31 cellular contexts compared by ENCODE assay signal in the genomic region with DNA sequence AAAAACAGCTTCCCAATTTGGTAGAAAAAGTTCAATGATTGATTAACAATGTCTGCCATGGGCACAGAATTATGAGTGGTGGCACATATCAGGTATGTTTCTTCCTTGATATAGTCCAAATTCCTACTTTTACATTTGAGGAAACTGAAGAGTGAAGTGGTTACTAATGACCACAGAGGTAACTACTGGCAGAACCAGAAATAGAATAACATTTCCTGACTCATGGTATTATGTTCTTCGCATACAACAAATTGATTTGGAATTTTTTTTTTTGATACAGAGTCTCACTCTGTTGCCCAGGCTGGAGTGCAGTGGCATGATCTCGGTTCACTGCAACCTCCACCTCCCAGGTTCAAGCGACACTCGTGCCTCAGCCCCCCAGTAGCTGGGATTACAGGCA.
"Had no signal": no experiment of that assay in that cellular context is flagged by ENCODE, and none has a peak within 500 bp of the region (broad histone marks: within the 10 kb centered on the region; RNA-seq: fewer than 3 reads in every experiment).

No MANE protein-coding gene starts in this region.

- H3K27ac Mint-ChIP-seq: activated naive CD8-positive, alpha-beta T cell treated with anti-CD3 and anti-CD28 coated beads for 36 hours; activated T-cell treated with anti-CD3 and anti-CD28 coated beads, Interleukin-2, amount 50 U/mL, for 72 hours; stimulated activated memory B cell treated with anti-CD40 and anti-IgM and Interleukin-4, amounts not matched to agents 10 μg/mL and 1 μg/mL and 100 μg/mL, for 72 hours; stimulated activated naive CD8-positive, alpha-beta T cell treated with anti-CD3 and anti-CD28 coated beads, Interleukin-15, amount 100 ng/mL, for 72 hours; T-helper 2 cell treated with Interferon-gamma antibody and Interleukin-4, amounts not matched to agents 5 μg/mL and 100 μg/mL, for 36 hours; type B pancreatic cell had no signal

- H3K27me3 ChIP-seq: adrenal gland, body of pancreas, dorsolateral prefrontal cortex, pancreas, sigmoid colon, vagina had no signal

- DNase-seq: activated CD4-positive, alpha-beta T cell treated with anti-CD3 and anti-CD28 coated beads, Interleukin-2, amount 50 U/mL, for 4 hours; activated effector memory CD4-positive, alpha-beta T cell treated with Interleukin-2 at 50 U/mL for 16 hours; activated naive CD4-positive, alpha-beta T cell treated with Interleukin-2 at 50 U/mL for 16 hours; activated naive CD8-positive, alpha-beta T cell treated with anti-CD3 and anti-CD28 coated beads for 36 hours; activated T-cell treated with anti-CD3 and anti-CD28 coated beads for 4 hours; activated T-cell treated with anti-CD3 and anti-CD28 coated beads, Interleukin-2, amount 50 U/mL, for 72 hours; adrenal gland; aorta; body of pancreas; dorsolateral prefrontal cortex; effector memory CD4-positive, alpha-beta T cell; foreskin melanocyte; left ventricle myocardium superior; naive thymus-derived CD4-positive, alpha-beta T cell; pancreas; sigmoid colon; small intestine; stimulated activated CD4-positive, alpha-beta T cell treated with anti-CD3 and anti-CD28 coated beads, Interleukin-4, amount 100 ng/mL, for 4 hours; stimulated activated CD8-positive, alpha-beta memory T cell treated with anti-CD3 and anti-CD28 coated beads, Interleukin-4, amount 100 ng/mL, for 48 hours; stimulated activated naive CD8-positive, alpha-beta T cell treated with anti-CD3 and anti-CD28 coated beads, Interleukin-15, amount 100 ng/mL, for 72 hours; substantia nigra; T-helper 1 cell; WERI-Rb-1 had no signal

- H3K36me3 Mint-ChIP-seq: activated naive CD8-positive, alpha-beta T cell treated with anti-CD3 and anti-CD28 coated beads for 36 hours; mesothelial cell of epicardium; stimulated activated memory B cell treated with anti-CD40 and anti-IgM and Interleukin-4, amounts not matched to agents 10 μg/mL and 1 μg/mL and 100 μg/mL, for 72 hours; type B pancreatic cell had no signal

- H3K9me3 Mint-ChIP-seq: activated T-cell treated with anti-CD3 and anti-CD28 coated beads, Interleukin-2, amount 50 U/mL, for 72 hours; mesothelial cell of epicardium; stimulated activated memory B cell treated with anti-CD40 and anti-IgM and Interleukin-4, amounts not matched to agents 10 μg/mL and 1 μg/mL and 100 μg/mL, for 72 hours; stimulated activated naive CD8-positive, alpha-beta T cell treated with anti-CD3 and anti-CD28 coated beads, Interleukin-15, amount 100 ng/mL, for 72 hours; T-helper 2 cell treated with Interferon-gamma antibody and Interleukin-4, amounts not matched to agents 5 μg/mL and 100 μg/mL, for 36 hours; type B pancreatic cell had no signal

- ATAC-seq: activated CD4-positive, CD25-positive, alpha-beta regulatory T cell treated with anti-CD3 and anti-CD28 coated beads, Interleukin-2, amount 50 U/mL, for 24 hours; activated T-cell treated with anti-CD3 and anti-CD28 coated beads, Interleukin-2, amount 50 U/mL, for 72 hours; body of pancreas; left ventricle myocardium superior; naive thymus-derived CD4-positive, alpha-beta T cell; pancreas; stimulated activated memory B cell treated with anti-CD40 and anti-IgM and Interleukin-4, amounts not matched to agents 10 μg/mL and 1 μg/mL and 100 μg/mL, for 72 hours; stimulated activated naive CD8-positive, alpha-beta T cell treated with anti-CD3 and anti-CD28 coated beads, Interleukin-15, amount 100 ng/mL, for 72 hours had no signal

- H3K36me3 ChIP-seq: adrenal gland, pancreas, prostate gland, sigmoid colon, vagina, WERI-Rb-1 had no signal

- H3K27ac ChIP-seq: adrenal gland, body of pancreas, coronary artery, dorsolateral prefrontal cortex, pancreas, prostate gland, sigmoid colon, vagina, WERI-Rb-1 had no signal

- H3K4me1 ChIP-seq: prostate gland had no signal

- H3K9me3 ChIP-seq: adrenal gland, body of pancreas, pancreas, prostate gland, sigmoid colon, vagina had no signal

- H3K4me3 ChIP-seq: adrenal gland, body of pancreas, coronary artery, dorsolateral prefrontal cortex, pancreas, prostate gland, sigmoid colon, vagina had no signal

- H3K4me3 Mint-ChIP-seq: activated naive CD8-positive, alpha-beta T cell treated with anti-CD3 and anti-CD28 coated beads for 36 hours; activated T-cell treated with anti-CD3 and anti-CD28 coated beads, Interleukin-2, amount 50 U/mL, for 72 hours; mesothelial cell of epicardium; naive thymus-derived CD4-positive, alpha-beta T cell; stimulated activated memory B cell treated with anti-CD40 and anti-IgM and Interleukin-4, amounts not matched to agents 10 μg/mL and 1 μg/mL and 100 μg/mL, for 72 hours; stimulated activated naive CD8-positive, alpha-beta T cell treated with anti-CD3 and anti-CD28 coated beads, Interleukin-15, amount 100 ng/mL, for 72 hours; T-helper 2 cell treated with Interferon-gamma antibody and Interleukin-4, amounts not matched to agents 5 μg/mL and 100 μg/mL, for 36 hours; type B pancreatic cell had no signal

- H3K27me3 Mint-ChIP-seq: activated naive CD8-positive, alpha-beta T cell treated with anti-CD3 and anti-CD28 coated beads for 36 hours; naive thymus-derived CD4-positive, alpha-beta T cell; stimulated activated memory B cell treated with anti-CD40 and anti-IgM and Interleukin-4, amounts not matched to agents 10 μg/mL and 1 μg/mL and 100 μg/mL, for 72 hours; stimulated activated naive CD8-positive, alpha-beta T cell treated with anti-CD3 and anti-CD28 coated beads, Interleukin-15, amount 100 ng/mL, for 72 hours; type B pancreatic cell had no signal
